ENCODE assay signal across 15 cellular contexts in the genomic region with DNA sequence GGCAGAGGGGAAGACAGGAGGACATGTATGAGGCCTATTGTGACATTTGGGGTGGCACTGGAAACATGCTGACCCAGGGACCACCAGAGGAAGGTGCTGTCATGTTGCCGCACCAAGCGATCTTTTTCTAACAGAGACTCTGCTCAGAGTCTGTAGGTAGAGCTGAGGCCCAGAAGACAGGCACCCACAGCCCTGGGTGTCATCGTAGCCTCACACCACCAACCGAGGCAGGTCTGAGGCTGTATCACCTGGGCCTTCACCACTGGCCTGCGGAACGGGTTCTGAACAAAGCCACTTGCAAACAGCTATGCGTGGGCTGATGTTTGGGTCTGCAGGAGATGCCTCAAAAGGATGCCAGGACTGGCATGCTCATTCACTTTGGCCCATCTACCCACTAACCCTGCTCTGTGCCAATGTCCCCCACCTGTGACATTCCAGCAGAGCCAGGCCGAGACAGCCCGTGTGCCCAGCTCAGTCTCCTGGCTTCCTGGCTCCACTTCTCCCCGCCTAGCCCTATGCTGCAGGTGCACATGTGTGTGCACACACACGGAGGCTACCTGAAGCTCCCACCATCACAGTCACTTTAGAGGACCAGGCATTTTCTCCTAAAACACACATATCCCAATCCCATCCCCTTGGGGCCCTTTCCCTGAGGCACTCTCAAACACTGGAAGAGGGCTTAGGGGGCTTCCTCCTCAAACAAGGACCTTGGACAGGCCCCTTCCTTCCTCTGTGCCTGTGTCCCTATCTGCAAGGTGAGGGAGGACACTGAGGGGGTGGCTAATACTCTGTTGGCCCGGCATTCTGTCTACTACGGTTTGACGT. TPM values are rescaled to one million over a fixed set of nuclear protein-coding genes. Genes with fewer than 3 reads are reported as not detected.
DNase-seq lines count a peak whose midpoint lies in the region; ATAC-seq and TF ChIP-seq lines count a peak whose summit lies in the region.
"Had no signal": no experiment of that assay in that cellular context is flagged by ENCODE, and none has a peak within 500 bp of the region (broad histone marks: within the 10 kb centered on the region; RNA-seq: fewer than 3 reads in every experiment).

No MANE protein-coding gene starts in this region.

- H3K4me1 Mint-ChIP-seq in natural killer cell treated with Interleukin-12 subunit alpha and Interleukin-12 subunit beta and Interleukin-15 and Interleukin-18, amount 100 ng/mL, for 72 hours (ENCODE audit: low read depth in 2 of 2), result no peaks in the 10 kb centered on the region
- H3K4me1 Mint-ChIP-seq: CD8-positive, alpha-beta memory T cell had no signal

- ATAC-seq in Right ventricle myocardium inferior, result no peak
- no peak for ATAC-seq in Right ventricle myocardium superior (ENCODE audit: poor library complexity)
- ATAC-seq in natural killer cell treated with Interleukin-12 subunit alpha and Interleukin-12 subunit beta and Interleukin-15 and Interleukin-18, amount 100 ng/mL, for 72 hours, result peak in 1 of 2 donors; percentile 45
- no peak for ATAC-seq in HG03095 (IDR thresholded peaks at IDR 0.05; ENCODE audit: unreplicated experiment)
- ATAC-seq: activated naive CD4-positive, alpha-beta T cell treated with anti-CD3 and anti-CD28 coated beads, Interleukin-2, amount 50 U/mL, for 72 hours had no signal

- DNase-seq in Right ventricle myocardium inferior (ENCODE audit: missing footprints) (peak; percentile 30), Right ventricle myocardium superior (no peak), ecto neural progenitor cell (ENCODE audit: low spot score) (peak; percentile 42), vagina (ENCODE audit: extremely low spot score in 2 of 2) (peak; percentile 85 to 94), NCI-H1930 (lab: John Stamatoyannopoulos, UW) (no peak), NCI-H1105 (lab: John Stamatoyannopoulos, UW) (no peak)
- peak; percentile 37 for DNase-seq in natural killer cell treated with Interleukin-12 subunit alpha and Interleukin-12 subunit beta and Interleukin-15 and Interleukin-18, amount 100 ng/mL, for 72 hours (ENCODE audit: low spot score)
- DNase-seq: caudate nucleus; CD8-positive, alpha-beta memory T cell; NCI-H187 treated with DMSO at 0.1 percent for 48 hours; NCI-H524 treated with DMSO at 0.1 percent for 48 hours; SW 1271 had no signal

- H3K4me1 ChIP-seq in vagina, result peaks cover 15% of the 10 kb centered on the region

- no peaks in the 10 kb centered on the region for H3K27me3 ChIP-seq in vagina

- H3K36me3 Mint-ChIP-seq in natural killer cell treated with Interleukin-12 subunit alpha and Interleukin-12 subunit beta and Interleukin-15 and Interleukin-18, amount 100 ng/mL, for 72 hours, result no peaks in the 10 kb centered on the region
- H3K36me3 Mint-ChIP-seq: activated naive CD4-positive, alpha-beta T cell treated with anti-CD3 and anti-CD28 coated beads, Interleukin-2, amount 50 U/mL, for 72 hours; CD8-positive, alpha-beta memory T cell had no signal

- H3K27ac ChIP-seq in vagina, result peak overlapping the region; percentile 89

- no peaks in the 10 kb centered on the region for H3K9me3 ChIP-seq in vagina

- no peak overlapping the region for H3K4me3 Mint-ChIP-seq in natural killer cell treated with Interleukin-12 subunit alpha and Interleukin-12 subunit beta and Interleukin-15 and Interleukin-18, amount 100 ng/mL, for 72 hours
- H3K4me3 Mint-ChIP-seq: CD8-positive, alpha-beta memory T cell had no signal

- H3K4me3 ChIP-seq in vagina, result peak overlapping the region in 1 of 2 donors; percentile 51

- no peaks in the 10 kb centered on the region for H3K36me3 ChIP-seq in vagina

- no peak for TF ChIP-seq CTCF in vagina (IDR thresholded peaks at IDR 0.05)

- no peaks in the 10 kb centered on the region for H3K9me3 Mint-ChIP-seq in natural killer cell treated with Interleukin-12 subunit alpha and Interleukin-12 subunit beta and Interleukin-15 and Interleukin-18, amount 100 ng/mL, for 72 hours
- H3K9me3 Mint-ChIP-seq: activated naive CD4-positive, alpha-beta T cell treated with anti-CD3 and anti-CD28 coated beads, Interleukin-2, amount 50 U/mL, for 72 hours; CD8-positive, alpha-beta memory T cell had no signal

- TF ChIP-seq POLR2A in vagina (IDR thresholded peaks at IDR 0.05), result no peak

- intact Hi-C loops in Right ventricle myocardium inferior (cut with DNase I), result no loop called here
- intact Hi-C loops in Right ventricle myocardium superior (cut with DNase I), result no loop called here
- intact Hi-C loops in vagina (cut with DNase I), result no loop called here

- peaks cover 0 to 5% of the 10 kb centered on the region in 2 donors for H3K27me3 Mint-ChIP-seq in natural killer cell treated with Interleukin-12 subunit alpha and Interleukin-12 subunit beta and Interleukin-15 and Interleukin-18, amount 100 ng/mL, for 72 hours

- H3K27ac Mint-ChIP-seq in natural killer cell treated with Interleukin-12 subunit alpha and Interleukin-12 subunit beta and Interleukin-15 and Interleukin-18, amount 100 ng/mL, for 72 hours, result no peak overlapping the region
- H3K27ac Mint-ChIP-seq: activated naive CD4-positive, alpha-beta T cell treated with anti-CD3 and anti-CD28 coated beads, Interleukin-2, amount 50 U/mL, for 72 hours; CD8-positive, alpha-beta memory T cell had no signal

RNA-seq across cellular contexts. Expression of gene TRIM29, which starts 3.6 kb away (rescaled TPM):
- total RNA-seq in Right ventricle myocardium inferior (not detected), Right ventricle myocardium superior (not detected), vagina (729 TPM)
- total RNA-seq in natural killer cell treated with Interleukin-12 subunit alpha and Interleukin-12 subunit beta and Interleukin-15 and Interleukin-18, amount 100 ng/mL, for 72 hours, result not detected
- total RNA-seq: activated naive CD4-positive, alpha-beta T cell treated with anti-CD3 and anti-CD28 coated beads, Interleukin-2, amount 50 U/mL, for 72 hours; CD8-positive, alpha-beta memory T cell; glomerular endothelial cell had no signal

Comparison
In these comparisons a context has a peak if more than half of its experiments do, and no peak if none do; other contexts are left out.
1. DNase-seq: peak in Right ventricle myocardium inferior (single experiment), ecto neural progenitor cell (single experiment), natural killer cell treated with Interleukin-12 subunit alpha and Interleukin-12 subunit beta and Interleukin-15 and Interleukin-18, amount 100 ng/mL, for 72 hours (single experiment) and vagina (2 of 2); none in Right ventricle myocardium superior (single experiment), NCI-H1930 (0 of 2) and NCI-H1105 (single experiment).
2. RNA of gene TRIM29, which starts 3.6 kb away (total RNA-seq): 729 TPM in vagina (single experiment); not detected in Right ventricle myocardium inferior (single experiment), not detected in Right ventricle myocardium superior (single experiment) and not detected in natural killer cell treated with Interleukin-12 subunit alpha and Interleukin-12 subunit beta and Interleukin-15 and Interleukin-18, amount 100 ng/mL, for 72 hours; every median in the first group is over 100 times any median in the second.